ENCODE assay signal across 13 cellular contexts in the genomic region with DNA sequence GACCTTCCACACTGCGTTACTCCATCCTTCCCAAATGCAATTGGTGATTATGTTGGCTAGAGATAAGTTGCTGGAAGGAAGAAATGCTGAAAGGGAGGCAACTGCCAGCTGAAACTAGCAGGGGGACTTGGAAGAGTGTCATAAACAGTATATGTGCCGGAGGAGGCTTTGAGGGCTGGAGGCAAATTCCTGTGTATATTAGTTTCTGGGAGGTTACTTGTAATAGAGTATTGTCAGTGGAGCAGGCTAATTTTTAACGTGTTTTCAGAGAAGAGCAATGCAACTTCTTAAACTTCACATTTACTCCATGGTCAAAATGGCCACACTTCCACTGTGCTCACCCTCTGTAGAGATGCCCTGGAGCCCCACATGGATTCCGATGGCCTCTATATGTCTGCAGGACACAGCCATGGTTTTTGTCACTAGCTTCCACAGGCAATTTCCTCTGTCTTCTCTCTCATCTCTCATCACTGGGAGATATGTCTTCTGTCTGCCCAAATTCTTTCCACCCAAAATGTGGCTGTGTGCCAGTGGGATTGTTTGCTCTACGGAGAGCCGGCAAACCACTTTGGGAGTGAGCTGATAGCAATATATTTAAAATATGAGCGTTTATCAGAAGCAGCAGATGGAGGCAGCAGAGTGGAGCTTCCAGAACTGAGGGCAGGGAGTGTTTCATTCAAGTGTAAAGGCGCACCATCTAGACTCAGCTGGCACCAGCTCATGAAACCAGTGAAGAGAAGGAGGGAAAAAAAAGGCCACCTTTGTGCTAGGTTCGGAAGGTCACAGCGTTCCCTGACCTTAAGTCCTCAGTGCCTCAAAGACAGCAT. TPM values are rescaled to one million over a fixed set of nuclear protein-coding genes. Genes with fewer than 3 reads are reported as not detected.
A peak's percentile ranks its signal among the peaks of the same experiment; 100 is the strongest.
DNase-seq lines count a peak whose midpoint lies in the region; ATAC-seq and TF ChIP-seq lines count a peak whose summit lies in the region.
"Had no signal": no experiment of that assay in that cellular context is flagged by ENCODE, and none has a peak within 500 bp of the region (broad histone marks: within the 10 kb centered on the region; RNA-seq: fewer than 3 reads in every experiment).

No MANE protein-coding gene starts in this region.

- no peaks in the 10 kb centered on the region for H3K27me3 ChIP-seq in ovary
- H3K27me3 ChIP-seq: MG63, transverse colon had no signal

- intact Hi-C loops in ovary (cut with DNase I) = no loop called here

- no peaks in the 10 kb centered on the region for H3K9me3 ChIP-seq in ovary
- H3K9me3 ChIP-seq: MG63, transverse colon had no signal

- H3K27ac ChIP-seq in ovary = no peak overlapping the region
- H3K27ac ChIP-seq: transverse colon had no signal

- H3K4me1 ChIP-seq in ovary (ENCODE audit: insufficient read depth) = no peaks in the 10 kb centered on the region

- DNase-seq in DMS79 treated with DMSO at 0.1 percent for 48 hours (lab: John Stamatoyannopoulos, UW) = peak; percentile 59
- DNase-seq in NCI-H69 (lab: John Stamatoyannopoulos, UW) = peak; percentile 83
- peak; percentile 57 for DNase-seq in fibroblast of pulmonary artery (ENCODE audit: low read depth)
- DNase-seq in ovary = peak; percentile 17 to 40 (median 36)
- no peak for DNase-seq in iPS-NIHi7 (ENCODE audit: extremely low spot score)
- DNase-seq in NCI-H1930 (lab: John Stamatoyannopoulos, UW) = no peak
- no peak for DNase-seq in medulla oblongata (ENCODE audit: extremely low spot score)
- DNase-seq: activated CD4-positive, alpha-beta T cell treated with anti-CD3 and anti-CD28 coated beads for 36 hours; DND-41; effector memory CD4-positive, alpha-beta T cell; MG63; transverse colon had no signal

- TF ChIP-seq CTCF in fibroblast of pulmonary artery (IDR thresholded peaks at IDR 0.05; ENCODE audit: low read length, missing control alignments) = peak; percentile 7
- no peak for TF ChIP-seq CTCF in ovary (IDR thresholded peaks at IDR 0.05)

- 28 to 40% (median 39%) methylated on average over 10 of the region's 10 CpGs for WGBS in ovary, 3 donors

- H3K4me3 ChIP-seq in fibroblast of pulmonary artery (replicated peaks; ENCODE audit: low read depth, low read length) (no peak overlapping the region), ovary (no peak overlapping the region)
- H3K4me3 ChIP-seq: MG63, transverse colon had no signal

- no peaks in the 10 kb centered on the region for H3K36me3 ChIP-seq in ovary
- H3K36me3 ChIP-seq: MG63, transverse colon had no signal

- no peak for TF ChIP-seq POLR2A in ovary (IDR thresholded peaks at IDR 0.05)

- TF ChIP-seq EP300 in ovary (IDR thresholded peaks at IDR 0.05) = no peak

- ATAC-seq in GM18858 (IDR thresholded peaks at IDR 0.05; ENCODE audit: unreplicated experiment) = no peak
- ATAC-seq: activated CD4-positive, alpha-beta T cell treated with anti-CD3 and anti-CD28 coated beads for 36 hours had no signal

RNA-seq across cellular contexts. Expression of gene CD47, which starts 13.4 kb away (rescaled TPM):
- 100 to 1,000 TPM in 1 of 7 donors, 10 to 100 TPM in 6; 48.9 to 137 (median 55.8) TPM for total RNA-seq in ovary
- 100 to 1,000 TPM in 1 of 2 donors, 10 to 100 TPM in 1; 24.1 to 148 TPM for polyA plus RNA-seq in ovary

Comparison
In these comparisons a context has a peak if more than half of its experiments do, and no peak if none do; other contexts are left out.
1. DNase-seq: peak in DMS79 treated with DMSO at 0.1 percent for 48 hours (single experiment), NCI-H69 (single experiment), fibroblast of pulmonary artery (single experiment) and ovary (5 of 5); none in iPS-NIHi7 (single experiment), NCI-H1930 (0 of 2) and medulla oblongata (single experiment).